In genomic region chr19:9620842-9621155, GRCh38 we compare ENCODE assay signal across 9 cellular contexts. TPM values are rescaled to one million over a fixed set of nuclear protein-coding genes. Genes with fewer than 3 reads are reported as not detected.
A peak's percentile ranks its signal among the peaks of the same experiment; 100 is the strongest.
DNase-seq lines count a peak whose midpoint lies in the region; ATAC-seq, FAIRE-seq and TF ChIP-seq lines count a peak whose summit lies in the region.
"Had no signal": no experiment of that assay in that cellular context is flagged by ENCODE, and none has a peak within 500 bp of the region (broad histone marks: within the 10 kb centered on the region; RNA-seq: fewer than 3 reads in every experiment).

No MANE protein-coding gene starts in this region.

- peaks cover 4% of the 10 kb centered on the region for H3K23me2 ChIP-seq in H1 (ENCODE audit: low read depth, low read length)

- WGBS in H1 (ENCODE audit: extremely low coverage in 1 of 2, insufficient coverage in 1 of 2, insufficient read length in 1 of 2, insufficient replicate concordance in 2 of 2, low coverage in 1 of 2, low lambda C conversion rate in 2 of 2, missing lambda C conversion rate in 1 of 2), 2 experiments = 1% methylated on average over 16 of the region's 16 CpGs; no CpG with 5 or more reads in 1 of the 2 experiments

- peaks cover 61% of the 10 kb centered on the region for H3K36me3 Mint-ChIP-seq in CD4-positive, alpha-beta T cell (ENCODE audit: low read depth)

- no peak overlapping the region for H3K14ac ChIP-seq in H1 (ENCODE audit: insufficient read length)

- TF ChIP-seq EP300 in H1 (IDR thresholded peaks at IDR 0.05; ENCODE audit: borderline replicate concordance in 1 of 2, low read depth in 2 of 2, low read length in 2 of 2) (no peak), neural cell (conservative IDR thresholded peaks at IDR 0.05; ENCODE audit: poor library complexity, severe bottlenecking) (no peak)

- CTCF ChIA-PET in CD4-positive, alpha-beta T cell (lab: Charles Lee) = no interaction called here
- CTCF ChIA-PET in H1 (lab: Charles Lee; ENCODE audit: partially characterized antibody) = no interaction called here

- TF ChIP-seq RAD21 in H1 (IDR thresholded peaks at IDR 0.05 in 1 of 2, conservative IDR thresholded peaks at IDR 0.05 in 1 of 2; ENCODE audit: low read depth in 2 of 2, low read length in 2 of 2) (no peak), neural cell (conservative IDR thresholded peaks at IDR 0.05) (no peak)

- H3K4me2 ChIP-seq in H1 (ENCODE audit: insufficient read depth in 1 of 2, low read depth in 2 of 2, low read length in 2 of 2) (peak overlapping the region; percentile 74 to 84), neural cell (ENCODE audit: low read length) (peak overlapping the region; percentile 83)

- H3K23ac ChIP-seq in H1 (ENCODE audit: insufficient read length) = no peak overlapping the region

- peaks cover 2% of the 10 kb centered on the region for H3K9me3 Mint-ChIP-seq in CD4-positive, alpha-beta T cell

- H4K20me1 ChIP-seq in H1 (replicated peaks in 1 of 2; ENCODE audit: control insufficient read depth in 1 of 2, insufficient read depth in 2 of 2, low read length in 2 of 2) (no peaks in the 10 kb centered on the region), neural cell (ENCODE audit: insufficient read depth) (no peaks in the 10 kb centered on the region)

- peak overlapping the region; percentile 82 for H3K4ac ChIP-seq in H1 (replicated peaks; ENCODE audit: insufficient read length, low read depth, low read length)

- no peak overlapping the region for H2AK5ac ChIP-seq in H1 (ENCODE audit: low read depth, low read length)

- peak overlapping the region; percentile 75 for H4K91ac ChIP-seq in H1 (replicated peaks; ENCODE audit: insufficient read length, low read length)

- H3K9me2 ChIP-seq in neural cell (ENCODE audit: insufficient read depth, low read length) = no peaks in the 10 kb centered on the region

- peak overlapping the region; percentile 86 to 98 (median 97) for H3K9ac ChIP-seq in H1 (replicated peaks in 1 of 4; ENCODE audit: extremely low read depth in 1 of 4, low read depth in 3 of 4, low read length in 3 of 4)
- peak overlapping the region; percentile 98 for H3K9ac ChIP-seq in neural cell (ENCODE audit: low read length)

- H2BK5ac ChIP-seq in H1 (ENCODE audit: low read depth, low read length) = peak overlapping the region; percentile 98

- H2AFZ ChIP-seq in H1 (ENCODE audit: low read length) (peak overlapping the region; percentile 97; the same call in 1 of the 2 replicates), neural cell (ENCODE audit: low read depth, low read length) (peak overlapping the region; percentile 96)

- H3K79me2 ChIP-seq in H1 (ENCODE audit: control insufficient read depth in 1 of 2, insufficient read depth in 2 of 2, low read length in 2 of 2) (peaks cover 8 to 31% of the 10 kb centered on the region in 2 experiments), neural cell (replicated peaks; ENCODE audit: insufficient read depth, low read length) (peaks cover 30% of the 10 kb centered on the region)

- H3K27me3 ChIP-seq in CD4-positive, alpha-beta T cell (ENCODE audit: control insufficient read depth, insufficient read depth, low read length) = no peaks in the 10 kb centered on the region
- H3K27me3 ChIP-seq in H1 (replicated peaks in 1 of 4; ENCODE audit: control insufficient read depth in 3 of 4, extremely low read depth in 1 of 4, insufficient read depth in 3 of 4, low read length in 3 of 4) (no peaks in the 10 kb centered on the region), neural cell (ENCODE audit: insufficient read depth, low read depth, low read length) (no peaks in the 10 kb centered on the region)

- in situ Hi-C loops in GM13977 (cut with MboI; ENCODE audit: low pct_unique_long_range_greater_than_20kb, low sequenced_read_pairs, unreplicated experiment) = loop anchor here (10.0 to 25.0 kb wide), 2 partner anchors 174 to 483 kb away; partner anchors contain the start of genes OR7G3 and ZNF317

- no peaks in the 10 kb centered on the region for H3K9me3 ChIP-seq in CD4-positive, alpha-beta T cell (ENCODE audit: control insufficient read depth, low read length)
- no peaks in the 10 kb centered on the region for H3K9me3 ChIP-seq in H1 (ENCODE audit: insufficient read depth in 2 of 2, low read depth in 1 of 2, low read length in 1 of 2)
- no peaks in the 10 kb centered on the region for H3K9me3 ChIP-seq in neural cell (ENCODE audit: low read length)

- peak overlapping the region; percentile 97 for H3K4me3 Mint-ChIP-seq in CD4-positive, alpha-beta T cell

- H2BK120ac ChIP-seq in H1 (replicated peaks; ENCODE audit: low read depth, low read length) = no peak overlapping the region

- peaks cover 0 to 5% (median 3%) of the 10 kb centered on the region in 4 experiments; a peak in 3 of 7 replicates for H3K4me1 ChIP-seq in H1 (replicated peaks in 1 of 4; ENCODE audit: control insufficient read depth in 3 of 4, insufficient read depth in 4 of 4, low read length in 3 of 4)

- no peak for ATAC-seq in CD4-positive, alpha-beta T cell (ENCODE audit: poor library complexity)
- no peak for ATAC-seq in GM21717 (IDR thresholded peaks at IDR 0.05; ENCODE audit: unreplicated experiment)

- H3K4me3 ChIP-seq in LNCaP clone FGC (ENCODE audit: low read depth, low read length) = peak overlapping the region; percentile 85
- H3K4me3 ChIP-seq in H1 (ENCODE audit: extremely low read depth in 1 of 4, insufficient read depth in 2 of 4, low read depth in 3 of 4, low read length in 4 of 4) = peak overlapping the region; percentile 81 to 99 (median 94)
- H3K4me3 ChIP-seq in neural cell (ENCODE audit: low read length) = peak overlapping the region; percentile 87

- intact Hi-C loops in CD4-positive, alpha-beta T cell (cut with DNase I, micrococcal nuclease) = loop anchor here (1.0 to 5.0 kb wide), 5 partner anchors 34 to 483 kb away; partner anchors contain the start of gene ZNF846 (in 2 of the 2)

- peak overlapping the region; percentile 99 for H4K8ac ChIP-seq in H1 (ENCODE audit: extremely low read depth, insufficient read depth, low read length)

- peak overlapping the region; percentile 70 for H4K5ac ChIP-seq in H1 (ENCODE audit: insufficient read length, low read depth, low read length)

- H3K18ac ChIP-seq in H1 (ENCODE audit: extremely low read depth, low read length) = peak overlapping the region; percentile 36; the same call in 1 of the 2 replicates

- peak overlapping the region; percentile 43 for H3K56ac ChIP-seq in H1 (replicated peaks; ENCODE audit: insufficient read length, low read depth, low read length)

- H2BK20ac ChIP-seq in H1 (ENCODE audit: low read length) = no peak overlapping the region

- no peak for FAIRE-seq in H1 (lab: Jason Lieb, UNC)
- FAIRE-seq: endometrium had no signal

- peaks cover 16 to 36% (median 27%) of the 10 kb centered on the region in 4 experiments for H3K36me3 ChIP-seq in H1 (ENCODE audit: control insufficient read depth in 2 of 4, insufficient read depth in 4 of 4, low read length in 3 of 4)
- no peaks in the 10 kb centered on the region for H3K36me3 ChIP-seq in neural cell (ENCODE audit: insufficient read depth, low read length)

- POLR2A ChIA-PET in CD4-positive, alpha-beta T cell (lab: Charles Lee) = interaction anchor here (2.5 kb wide), 1 partner anchor 148 kb away, joined by 20 read pairs; the partner anchor contains the start of gene ZNF846
- POLR2A ChIA-PET in H1 (lab: Charles Lee; ENCODE audit: partially characterized antibody) = interaction anchor here (0.9 to 2.5 kb wide), 11 partner anchors 15 to 198 kb away, joined by 3 to 19 read pairs (median 4); partner anchors contain the start of genes FBXL12 and ZNF121

- DNase-seq in CD4-positive, alpha-beta T cell = no peak
- DNase-seq in LNCaP clone FGC (ENCODE audit: low read depth) = no peak
- DNase-seq in H1 (ENCODE audit: low read depth in 1 of 2, low spot score in 2 of 2) = no peak
- DNase-seq in DMS53 treated with DMSO at 0.1 percent for 48 hours (lab: John Stamatoyannopoulos, UW; ENCODE audit: unreplicated experiment) = no peak
- DNase-seq in DMS 273 (lab: John Stamatoyannopoulos, UW; ENCODE audit: unreplicated experiment) = no peak
- no peak for DNase-seq in GM13977 (ENCODE audit: low spot score)

- peaks cover 4% of the 10 kb centered on the region for H3K27me3 Mint-ChIP-seq in CD4-positive, alpha-beta T cell

- H3K4me1 Mint-ChIP-seq in CD4-positive, alpha-beta T cell (ENCODE audit: low read depth) = peaks cover 22% of the 10 kb centered on the region

- 0 out of 2 replicates have a peak, but pooled peaks cover 2% of the 10 kb centered on the region for H3K79me1 ChIP-seq in H1 (ENCODE audit: low read depth, low read length)

- no peak for TF ChIP-seq POLR2A in H1 (IDR thresholded peaks at IDR 0.05; ENCODE audit: control extremely low read depth in 1 of 2, low read depth in 2 of 2, low read length in 2 of 2)

- H3F3A ChIP-seq in neural cell (ENCODE audit: insufficient read depth, low read length, poor library complexity, severe bottlenecking) = peaks cover 2% of the 10 kb centered on the region

- peak overlapping the region; percentile 99 for H3K27ac Mint-ChIP-seq in CD4-positive, alpha-beta T cell

- 0 out of 2 replicates have a peak overlapping the region, but pooled peaks have one; percentile 12 for H2BK15ac ChIP-seq in H1 (ENCODE audit: low read length)

- peak overlapping the region; percentile 82; the same call in 1 of the 2 replicates for H2BK12ac ChIP-seq in H1 (ENCODE audit: low read depth, low read length)

- no peak for TF ChIP-seq CTCF in CD4-positive, alpha-beta T cell (IDR thresholded peaks at IDR 0.05)
- TF ChIP-seq CTCF in LNCaP clone FGC (IDR thresholded peaks at IDR 0.05; ENCODE audit: control insufficient read depth, extremely low read depth, insufficient read depth) (no peak), H1 (IDR thresholded peaks at IDR 0.05; ENCODE audit: control extremely low read depth in 1 of 3, insufficient read depth in 1 of 3, low read depth in 1 of 3, low read length in 3 of 3) (no peak), neural cell (IDR thresholded peaks at IDR 0.05; ENCODE audit: poor library complexity, severe bottlenecking) (peak; percentile 8), GM13977 (IDR thresholded peaks at IDR 0.05; ENCODE audit: extremely low read depth, insufficient read depth, missing control alignments) (no peak)

- peak overlapping the region; percentile 93 for H3K27ac ChIP-seq in CD4-positive, alpha-beta T cell (ENCODE audit: low read depth, low read length)
- H3K27ac ChIP-seq in H1 (ENCODE audit: low read depth, low read length) (peak overlapping the region; percentile 99), neural cell (ENCODE audit: low read length) (peak overlapping the region; percentile 99)

RNA-seq across cellular contexts. Expression of gene ZNF561, which starts 0.2 kb away (rescaled TPM):
- total RNA-seq in CD4-positive, alpha-beta T cell = 10 to 100 TPM; 45.1 to 46.2 TPM
- 57.6 and 64.7 TPM in 2 replicates for total RNA-seq in H1 (2021; fragmentation: NEBNext Ultra II Directional; extraction: Animal tissue kit (Norgen Biotek cat#: 25700))
- 25.0 and 28.6 TPM in 2 replicates for polyA plus RNA-seq in H1 (2011; rRNA removed)
- polyA plus RNA-seq in H1 (2011; cell fraction: cytosol; rRNA removed) = 37.0 TPM
- 29.6 TPM for polyA plus RNA-seq in H1 (2011; cell fraction: nucleus; rRNA removed)
- polyA plus RNA-seq in H1 (2012, experiment 1 of 2) = 38.8 to 77.6 TPM (median 54.1 TPM) in 4 replicates
- polyA plus RNA-seq in H1 (2012, experiment 2 of 2) = 20.3 TPM
- polyA plus RNA-seq in H1 (2013, experiment 1 of 2) = 34.7 TPM
- 31.5 TPM for polyA plus RNA-seq in H1 (2013, experiment 2 of 2)
- 122 and 128 TPM in 2 replicates for polyA minus RNA-seq in H1 (2011; rRNA and poly(A)+ RNA removed)
- polyA minus RNA-seq in H1 (2011; cell fraction: cytosol; rRNA and poly(A)+ RNA removed) = 50.1 TPM
- 118 TPM for polyA minus RNA-seq in H1 (2011; cell fraction: nucleus; rRNA and poly(A)+ RNA removed)
- 24.6 and 35.5 TPM in 2 replicates for polyA plus RNA-seq in neural cell
- 64.7 and 72.6 TPM in 2 replicates for polyA minus RNA-seq in neural cell

RNA-seq across cellular contexts. Expression of gene ZNF121, which starts 36.5 kb away (rescaled TPM):
- 10 to 100 TPM; 42.0 to 42.1 TPM for total RNA-seq in CD4-positive, alpha-beta T cell
- 194 and 220 TPM in 2 replicates for total RNA-seq in H1 (2021; fragmentation: NEBNext Ultra II Directional; extraction: Animal tissue kit (Norgen Biotek cat#: 25700))
- 13.6 and 22.2 TPM in 2 replicates for polyA plus RNA-seq in H1 (2011; rRNA removed)
- polyA plus RNA-seq in H1 (2011; cell fraction: cytosol; rRNA removed) = 23.1 TPM
- 16.1 TPM for polyA plus RNA-seq in H1 (2011; cell fraction: nucleus; rRNA removed)
- polyA plus RNA-seq in H1 (2012, experiment 1 of 2) = 43.4 to 75.9 TPM (median 52.0 TPM) in 4 replicates
- 3.5 TPM for polyA plus RNA-seq in H1 (2012, experiment 2 of 2)
- 107 TPM for polyA plus RNA-seq in H1 (2013, experiment 1 of 2)
- 103 TPM for polyA plus RNA-seq in H1 (2013, experiment 2 of 2)
- polyA minus RNA-seq in H1 (2011; rRNA and poly(A)+ RNA removed) = 119 and 170 TPM in 2 replicates
- polyA minus RNA-seq in H1 (2011; cell fraction: cytosol; rRNA and poly(A)+ RNA removed) = 108 TPM
- 75.8 TPM for polyA minus RNA-seq in H1 (2011; cell fraction: nucleus; rRNA and poly(A)+ RNA removed)
- polyA plus RNA-seq in neural cell = 29.5 and 32.4 TPM in 2 replicates
- 157 and 165 TPM in 2 replicates for polyA minus RNA-seq in neural cell

RNA-seq across cellular contexts. Expression of gene ZNF562, which starts 54.1 kb away (rescaled TPM):
- total RNA-seq in CD4-positive, alpha-beta T cell = 10 to 100 TPM; 12.8 to 13.3 TPM
- total RNA-seq in H1 (2021; fragmentation: NEBNext Ultra II Directional; extraction: Animal tissue kit (Norgen Biotek cat#: 25700)) = 2.5 and 2.6 TPM in 2 replicates
- polyA plus RNA-seq in H1 (2011; rRNA removed) = 0.12 and 0.20 TPM in 2 replicates
- polyA plus RNA-seq in H1 (2011; cell fraction: cytosol; rRNA removed) = 0.06 TPM
- polyA plus RNA-seq in H1 (2011; cell fraction: nucleus; rRNA removed) = 0.21 TPM
- 0.83 to 2.3 TPM (median 1.2 TPM) in 4 replicates for polyA plus RNA-seq in H1 (2012, experiment 1 of 2)
- 0.16 TPM for polyA plus RNA-seq in H1 (2012, experiment 2 of 2)
- 13.5 TPM for polyA plus RNA-seq in H1 (2013, experiment 1 of 2)
- 12.4 TPM for polyA plus RNA-seq in H1 (2013, experiment 2 of 2)
- 0.13 and 0.44 TPM in 2 replicates for polyA minus RNA-seq in H1 (2011; rRNA and poly(A)+ RNA removed)
- polyA minus RNA-seq in H1 (2011; cell fraction: cytosol; rRNA and poly(A)+ RNA removed) = not detected
- polyA minus RNA-seq in H1 (2011; cell fraction: nucleus; rRNA and poly(A)+ RNA removed) = 0.10 TPM
- polyA plus RNA-seq in neural cell = 0.01 and 0.08 TPM in 2 replicates
- polyA minus RNA-seq in neural cell = 0.24 and 2.2 TPM in 2 replicates
